ENCODE assay signal across 8 cellular contexts in the genomic region with DNA sequence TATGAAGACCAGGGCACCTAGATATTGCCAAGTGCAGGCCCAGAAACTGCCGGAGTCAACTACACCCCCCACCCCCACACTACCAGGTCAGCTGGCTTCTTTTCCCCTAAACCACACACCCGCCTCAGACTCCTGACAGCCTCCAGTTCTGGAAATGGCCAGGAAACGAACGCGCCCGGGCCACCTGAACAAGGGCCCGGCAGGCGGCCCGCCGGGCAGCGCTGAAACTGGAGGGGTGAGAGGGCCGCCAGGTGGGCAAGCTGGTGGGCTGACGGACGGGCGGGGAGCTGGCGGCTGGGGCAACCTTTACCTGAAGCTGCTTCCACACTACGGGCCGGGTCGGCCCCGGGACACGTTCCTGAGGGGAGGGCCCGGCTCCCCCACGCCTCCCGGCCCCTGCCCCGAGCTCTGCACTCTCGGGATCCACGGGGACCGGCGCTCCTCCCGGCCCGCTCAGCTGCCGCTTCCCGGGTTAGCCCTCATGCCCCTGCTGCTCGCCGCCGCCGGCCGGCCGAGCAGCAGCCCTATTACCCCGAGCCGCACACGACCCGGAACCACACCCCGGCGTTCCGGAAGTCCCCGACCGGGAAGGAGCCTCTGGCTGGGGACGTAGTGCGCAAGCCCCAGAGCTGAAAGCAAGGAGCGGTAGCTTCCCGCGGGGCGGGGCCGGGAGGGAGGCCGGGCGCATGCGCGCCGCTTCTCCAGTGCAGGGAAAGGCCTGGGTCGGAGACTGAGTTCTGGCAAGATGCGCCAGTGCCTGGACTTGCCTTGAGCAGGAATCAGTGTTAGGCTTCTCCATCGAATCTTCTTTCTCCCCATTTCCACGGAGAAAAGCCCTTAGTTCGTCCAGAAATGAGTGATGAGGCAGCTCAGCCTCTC. TPM values are rescaled to one million over a fixed set of nuclear protein-coding genes. Genes with fewer than 3 reads are reported as not detected.
A peak's percentile ranks its signal among the peaks of the same experiment; 100 is the strongest.
DNase-seq lines count a peak whose midpoint lies in the region; ATAC-seq and TF ChIP-seq lines count a peak whose summit lies in the region.

Gene MAPKAP1 (minus strand): TSS at position 548 of the 879 bp plus-strand sequence. CDS start 34,634 bp downstream, outside the sequence.

- H3K27me3 Mint-ChIP-seq in CD4-positive, CD25-positive, alpha-beta regulatory T cell: no peaks in the 10 kb centered on the region
- H3K27me3 Mint-ChIP-seq in dendritic cell treated with granulocyte-macrophage colony-stimulating factor and Interleukin-4, amounts not matched to agents 40 ng/mL and 50 ng/mL, for 4 days: no peaks in the 10 kb centered on the region

- peak within 1 kb of the TSS; percentile 75 for H3K27ac ChIP-seq in CD4-positive, CD25-positive, alpha-beta regulatory T cell (ENCODE audit: insufficient read depth, low read length, poor library complexity, severe bottlenecking)
- H3K27ac ChIP-seq in left lung: peak within 1 kb of the TSS; percentile 59 to 88

- H3K9me3 Mint-ChIP-seq in CD4-positive, CD25-positive, alpha-beta regulatory T cell: no peaks in the 10 kb centered on the region
- H3K9me3 Mint-ChIP-seq in dendritic cell treated with granulocyte-macrophage colony-stimulating factor and Interleukin-4, amounts not matched to agents 40 ng/mL and 50 ng/mL, for 4 days: no peaks in the 10 kb centered on the region

- peaks cover 20 to 56% (median 33%) of the 10 kb centered on the region in 4 donors for H3K4me1 Mint-ChIP-seq in CD4-positive, CD25-positive, alpha-beta regulatory T cell
- H3K4me1 Mint-ChIP-seq in dendritic cell treated with granulocyte-macrophage colony-stimulating factor and Interleukin-4, amounts not matched to agents 40 ng/mL and 50 ng/mL, for 4 days (ENCODE audit: low read depth): peaks cover 42% of the 10 kb centered on the region

- peaks cover 11% of the 10 kb centered on the region for H3K36me3 Mint-ChIP-seq in CD4-positive, CD25-positive, alpha-beta regulatory T cell
- peaks cover 27% of the 10 kb centered on the region for H3K36me3 Mint-ChIP-seq in dendritic cell treated with granulocyte-macrophage colony-stimulating factor and Interleukin-4, amounts not matched to agents 40 ng/mL and 50 ng/mL, for 4 days (ENCODE audit: low read depth)

- DNase-seq in CD4-positive, CD25-positive, alpha-beta regulatory T cell: peak; percentile 81 to 93 (median 88)
- DNase-seq in NCI-H774 (lab: John Stamatoyannopoulos, UW) (peak; percentile 97), left lung (peak; percentile 98 to 100)
- peak; percentile 91 to 92 for DNase-seq in activated CD4-positive, alpha-beta T cell treated with anti-CD3 and anti-CD28 coated beads, Interleukin-2, amount 50 U/mL, for 4 hours
- peak; percentile 92 for DNase-seq in stimulated activated CD4-positive, alpha-beta T cell treated with anti-CD3 and anti-CD28 coated beads, Interleukin-2, amount 100 ng/mL, for 4 hours (ENCODE audit: low read depth)

- peaks cover 18% of the 10 kb centered on the region for H3K4me1 ChIP-seq in CD4-positive, CD25-positive, alpha-beta regulatory T cell (ENCODE audit: control insufficient read depth, insufficient read depth, low read length, poor library complexity, severe bottlenecking)
- H3K4me1 ChIP-seq in left lung: peaks cover 5 to 24% of the 10 kb centered on the region in 2 donors

- H3K4me3 Mint-ChIP-seq in CD4-positive, CD25-positive, alpha-beta regulatory T cell: peak within 1 kb of the TSS; percentile 86 to 91 (median 88)
- peak within 1 kb of the TSS; percentile 86 for H3K4me3 Mint-ChIP-seq in dendritic cell treated with granulocyte-macrophage colony-stimulating factor and Interleukin-4, amounts not matched to agents 40 ng/mL and 50 ng/mL, for 4 days

- TF ChIP-seq CTCF in left lung (IDR thresholded peaks at IDR 0.05): no peak

- peak within 1 kb of the TSS; percentile 86 to 90 (median 86) for H3K27ac Mint-ChIP-seq in CD4-positive, CD25-positive, alpha-beta regulatory T cell
- peak within 1 kb of the TSS; percentile 90 for H3K27ac Mint-ChIP-seq in dendritic cell treated with granulocyte-macrophage colony-stimulating factor and Interleukin-4, amounts not matched to agents 40 ng/mL and 50 ng/mL, for 4 days

- no peaks in the 10 kb centered on the region for H3K36me3 ChIP-seq in CD4-positive, CD25-positive, alpha-beta regulatory T cell (ENCODE audit: control insufficient read depth, insufficient read depth, low read length)
- H3K36me3 ChIP-seq in left lung: no peaks in the 10 kb centered on the region

- H3K27me3 ChIP-seq in CD4-positive, CD25-positive, alpha-beta regulatory T cell (ENCODE audit: control insufficient read depth, insufficient read depth, low read length): no peaks in the 10 kb centered on the region
- H3K27me3 ChIP-seq in left lung: no peaks in the 10 kb centered on the region

- intact Hi-C loops in dendritic cell treated with granulocyte-macrophage colony-stimulating factor and Interleukin-4, amounts not matched to agents 40 ng/mL and 50 ng/mL, for 4 days (cut with micrococcal nuclease): loop anchor here (1.0 to 10.0 kb wide), 2 partner anchors 39 to 72 kb away; no protein-coding TSS in a partner anchor
- intact Hi-C loops in left lung (cut with DNase I): no loop called here

- H3K9me3 ChIP-seq in CD4-positive, CD25-positive, alpha-beta regulatory T cell (ENCODE audit: control insufficient read depth in 2 of 2, low read length in 2 of 2): no peaks in the 10 kb centered on the region
- H3K9me3 ChIP-seq in left lung: no peaks in the 10 kb centered on the region

- H3K4me3 ChIP-seq in CD4-positive, CD25-positive, alpha-beta regulatory T cell (ENCODE audit: low read depth, low read length): peak within 1 kb of the TSS; percentile 77
- H3K4me3 ChIP-seq in left lung: peak within 1 kb of the TSS; percentile 92 to 100

- peak; percentile 99 for ATAC-seq in CD4-positive, CD25-positive, alpha-beta regulatory T cell (ENCODE audit: low read depth in 2 of 2)
- ATAC-seq in GM19438 (IDR thresholded peaks at IDR 0.05; ENCODE audit: low read depth, unreplicated experiment) (peak; percentile 93), HG03571 (IDR thresholded peaks at IDR 0.05; ENCODE audit: unreplicated experiment) (peak; percentile 92), left lung (peak; percentile 100)

RNA-seq across cellular contexts. Expression of gene MAPKAP1, which starts in this region (rescaled TPM):
- 49.7 TPM for total RNA-seq in CD4-positive, CD25-positive, alpha-beta regulatory T cell
- 10 to 100 TPM; 40.8 to 53.2 (median 46.6) TPM for polyA plus RNA-seq in CD4-positive, CD25-positive, alpha-beta regulatory T cell
- 10 to 100 TPM; 68.3 to 89.5 TPM for total RNA-seq in left lung

Comparison
In these comparisons a context has a peak if more than half of its experiments do, and no peak if none do; other contexts are left out.
1. Peak in every context shown above with its lines: DNase-seq, ATAC-seq, H3K4me3 ChIP-seq and H3K27ac ChIP-seq.